8 cellular contexts compared by ENCODE assay signal in genomic region chr4:73869130-73870055, GRCh38. TPM values are rescaled to one million over a fixed set of nuclear protein-coding genes. Genes with fewer than 3 reads are reported as not detected.
A peak's percentile ranks its signal among the peaks of the same experiment; 100 is the strongest.
DNase-seq lines count a peak whose midpoint lies in the region; ATAC-seq and TF ChIP-seq lines count a peak whose summit lies in the region.

CXCL1 (plus strand) TSS chr4:73869393; CDS start chr4:73869471, 78 bp downstream.

- H3K27ac Mint-ChIP-seq in activated naive CD8-positive, alpha-beta T cell treated with anti-CD3 and anti-CD28 coated beads for 36 hours, result no peak within 1 kb of the TSS
- H3K27ac Mint-ChIP-seq in activated naive CD8-positive, alpha-beta T cell treated with anti-CD3 and anti-CD28 coated beads, Interleukin-2, amount 50 U/mL, for 24 hours, result no peak within 1 kb of the TSS

- H3K4me3 ChIP-seq in liver (ENCODE audit: low read depth in 1 of 3, low read length in 3 of 3) (peak within 1 kb of the TSS; percentile 55 to 64 (median 59)), tibial nerve (peak within 1 kb of the TSS; percentile 35 to 68 (median 56))

- DNase-seq in activated naive CD8-positive, alpha-beta T cell treated with anti-CD3 and anti-CD28 coated beads for 36 hours, result no peak
- DNase-seq in activated naive CD8-positive, alpha-beta T cell treated with anti-CD3 and anti-CD28 coated beads, Interleukin-2, amount 50 U/mL, for 24 hours, result no peak
- peak; percentile 71 for DNase-seq in dermis blood vessel endothelial cell
- peak in 1 of 2 donors; percentile 22 for DNase-seq in tibial nerve (ENCODE audit: low spot score in 2 of 2)
- DNase-seq in activated naive CD4-positive, alpha-beta T cell (lab: John Stamatoyannopoulos, UW), result no peak
- DNase-seq in epidermal melanocyte (ENCODE audit: insufficient read length, low spot score), result no peak

- H3K9me3 Mint-ChIP-seq in activated naive CD8-positive, alpha-beta T cell treated with anti-CD3 and anti-CD28 coated beads for 36 hours, result no peaks in the 10 kb centered on the region
- H3K9me3 Mint-ChIP-seq in activated naive CD8-positive, alpha-beta T cell treated with anti-CD3 and anti-CD28 coated beads, Interleukin-2, amount 50 U/mL, for 24 hours, result no peaks in the 10 kb centered on the region

- H3K27ac ChIP-seq in liver (ENCODE audit: low read depth in 1 of 2, low read length in 2 of 2) (peak within 1 kb of the TSS; percentile 9 to 15), tibial nerve (peak within 1 kb of the TSS in 2 of 4 donors; percentile 51 to 78)

- TF ChIP-seq EP300 in tibial nerve (IDR thresholded peaks at IDR 0.05), result no peak

- H3K36me3 ChIP-seq in liver (ENCODE audit: control insufficient read depth in 4 of 4, insufficient read depth in 3 of 4, low read depth in 1 of 4, low read length in 3 of 4), result no peaks in the 10 kb centered on the region
- no peaks in the 10 kb centered on the region for H3K36me3 ChIP-seq in tibial nerve

- H3K27me3 Mint-ChIP-seq in activated naive CD8-positive, alpha-beta T cell treated with anti-CD3 and anti-CD28 coated beads for 36 hours, result peaks cover 28% of the 10 kb centered on the region
- peaks cover 24% of the 10 kb centered on the region for H3K27me3 Mint-ChIP-seq in activated naive CD8-positive, alpha-beta T cell treated with anti-CD3 and anti-CD28 coated beads, Interleukin-2, amount 50 U/mL, for 24 hours

- ATAC-seq in activated naive CD8-positive, alpha-beta T cell treated with anti-CD3 and anti-CD28 coated beads, Interleukin-2, amount 50 U/mL, for 24 hours, result no peak
- ATAC-seq in HG03097 (IDR thresholded peaks at IDR 0.05; ENCODE audit: low FRiP score, unreplicated experiment), result no peak

- H3K4me3 Mint-ChIP-seq in activated naive CD8-positive, alpha-beta T cell treated with anti-CD3 and anti-CD28 coated beads for 36 hours, result peak within 1 kb of the TSS; percentile 32
- no peak within 1 kb of the TSS for H3K4me3 Mint-ChIP-seq in activated naive CD8-positive, alpha-beta T cell treated with anti-CD3 and anti-CD28 coated beads, Interleukin-2, amount 50 U/mL, for 24 hours

- H3K4me1 ChIP-seq in liver (ENCODE audit: control insufficient read depth in 4 of 4, insufficient read depth in 4 of 4, low read length in 3 of 4) (peaks cover 0 to 13% (median 4%) of the 10 kb centered on the region in 4 donors), tibial nerve (peaks cover 0 to 18% (median 0%) of the 10 kb centered on the region in 4 donors)

- no peak for TF ChIP-seq CTCF in liver (IDR thresholded peaks at IDR 0.05; ENCODE audit: low read depth, low read length, missing input control)
- TF ChIP-seq CTCF in tibial nerve (IDR thresholded peaks at IDR 0.05), result no peak

- peak within 1 kb of the TSS in 1 of 2 donors; percentile 48 for H3K9ac ChIP-seq in liver (ENCODE audit: low read depth in 1 of 2, low read length in 2 of 2)

- H3K36me3 Mint-ChIP-seq in activated naive CD8-positive, alpha-beta T cell treated with anti-CD3 and anti-CD28 coated beads for 36 hours, result no peaks in the 10 kb centered on the region
- H3K36me3 Mint-ChIP-seq in activated naive CD8-positive, alpha-beta T cell treated with anti-CD3 and anti-CD28 coated beads, Interleukin-2, amount 50 U/mL, for 24 hours (ENCODE audit: low read depth), result no peaks in the 10 kb centered on the region

- 10% methylated on average over 61 of the region's 61 CpGs for WGBS in liver
- WGBS in tibial nerve, 2 donors, result 8 to 20% methylated on average over 25 to 60 of the region's 61 CpGs

- peaks cover 0 to 4% (median 0%) of the 10 kb centered on the region in 4 donors for H3K27me3 ChIP-seq in liver (ENCODE audit: control insufficient read depth in 4 of 4, insufficient read depth in 4 of 4, low read length in 3 of 4)
- peaks cover 0 to 22% of the 10 kb centered on the region in 2 donors for H3K27me3 ChIP-seq in tibial nerve

- peaks cover 5% of the 10 kb centered on the region for H3K4me1 Mint-ChIP-seq in activated naive CD8-positive, alpha-beta T cell treated with anti-CD3 and anti-CD28 coated beads for 36 hours
- H3K4me1 Mint-ChIP-seq in activated naive CD8-positive, alpha-beta T cell treated with anti-CD3 and anti-CD28 coated beads, Interleukin-2, amount 50 U/mL, for 24 hours, result peaks cover 1% of the 10 kb centered on the region

- H3K9me3 ChIP-seq in liver (ENCODE audit: control insufficient read depth in 4 of 4, low read length in 3 of 4), result no peaks in the 10 kb centered on the region
- no peaks in the 10 kb centered on the region for H3K9me3 ChIP-seq in tibial nerve

- TF ChIP-seq RAD21 in liver (IDR thresholded peaks at IDR 0.05), result no peak

- TF ChIP-seq POLR2A in tibial nerve (IDR thresholded peaks at IDR 0.05), result no peak

TF ChIP-seq in liver, 16 proteins besides CTCF, POLR2A, EP300 and RAD21:
- TF ChIP-seq FOXA1 (IDR thresholded peaks at IDR 0.05), result no peak
- no peak for TF ChIP-seq GABPA (IDR thresholded peaks at IDR 0.05 in 1 of 2, conservative IDR thresholded peaks at IDR 0.05 in 1 of 2)
- TF ChIP-seq NR2F2 (IDR thresholded peaks at IDR 0.05), result no peak
- TF ChIP-seq, protein P1, sequence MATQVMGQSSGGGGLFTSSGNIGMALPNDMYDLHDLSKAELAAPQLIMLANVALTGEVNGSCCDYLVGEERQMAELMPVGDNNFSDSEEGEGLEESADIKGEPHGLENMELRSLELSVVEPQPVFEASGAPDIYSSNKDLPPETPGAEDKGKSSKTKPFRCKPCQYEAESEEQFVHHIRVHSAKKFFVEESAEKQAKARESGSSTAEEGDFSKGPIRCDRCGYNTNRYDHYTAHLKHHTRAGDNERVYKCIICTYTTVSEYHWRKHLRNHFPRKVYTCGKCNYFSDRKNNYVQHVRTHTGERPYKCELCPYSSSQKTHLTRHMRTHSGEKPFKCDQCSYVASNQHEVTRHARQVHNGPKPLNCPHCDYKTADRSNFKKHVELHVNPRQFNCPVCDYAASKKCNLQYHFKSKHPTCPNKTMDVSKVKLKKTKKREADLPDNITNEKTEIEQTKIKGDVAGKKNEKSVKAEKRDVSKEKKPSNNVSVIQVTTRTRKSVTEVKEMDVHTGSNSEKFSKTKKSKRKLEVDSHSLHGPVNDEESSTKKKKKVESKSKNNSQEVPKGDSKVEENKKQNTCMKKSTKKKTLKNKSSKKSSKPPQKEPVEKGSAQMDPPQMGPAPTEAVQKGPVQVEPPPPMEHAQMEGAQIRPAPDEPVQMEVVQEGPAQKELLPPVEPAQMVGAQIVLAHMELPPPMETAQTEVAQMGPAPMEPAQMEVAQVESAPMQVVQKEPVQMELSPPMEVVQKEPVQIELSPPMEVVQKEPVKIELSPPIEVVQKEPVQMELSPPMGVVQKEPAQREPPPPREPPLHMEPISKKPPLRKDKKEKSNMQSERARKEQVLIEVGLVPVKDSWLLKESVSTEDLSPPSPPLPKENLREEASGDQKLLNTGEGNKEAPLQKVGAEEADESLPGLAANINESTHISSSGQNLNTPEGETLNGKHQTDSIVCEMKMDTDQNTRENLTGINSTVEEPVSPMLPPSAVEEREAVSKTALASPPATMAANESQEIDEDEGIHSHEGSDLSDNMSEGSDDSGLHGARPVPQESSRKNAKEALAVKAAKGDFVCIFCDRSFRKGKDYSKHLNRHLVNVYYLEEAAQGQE (IDR thresholded peaks at IDR 0.05), result no peak
- no peak for TF ChIP-seq SP1 (IDR thresholded peaks at IDR 0.05)
- TF ChIP-seq EGR1 (IDR thresholded peaks at IDR 0.05; ENCODE audit: low read depth in 2 of 2), result no peak
- TF ChIP-seq ZBTB33 (IDR thresholded peaks at IDR 0.05), result no peak

RNA-seq across cellular contexts. Expression of gene CXCL1, which starts in this region (rescaled TPM):
- not detected for total RNA-seq in activated naive CD8-positive, alpha-beta T cell treated with anti-CD3 and anti-CD28 coated beads for 36 hours
- total RNA-seq in dermis blood vessel endothelial cell (11.4 and 16.5 TPM in 2 replicates), liver (1 to 10 TPM in 1 of 2 donors, not detected in 1; 4.2 TPM), tibial nerve (1 to 10 TPM in 2 of 4 donors, under 1 TPM in 1, not detected in 1; 0.84 to 2.7 (median 1.3) TPM)
- 1 to 10 TPM in 1 of 2 donors, under 1 TPM in 1; 0.97 to 2.8 TPM for polyA plus RNA-seq in liver
